In genomic region chr2:153823880-153824279, GRCh38 we compare ENCODE assay signal across 16 cellular contexts. TPM values are rescaled to one million over a fixed set of nuclear protein-coding genes. Genes with fewer than 3 reads are reported as not detected.
"Had no signal": no experiment of that assay in that cellular context is flagged by ENCODE, and none has a peak within 500 bp of the region (broad histone marks: within the 10 kb centered on the region; RNA-seq: fewer than 3 reads in every experiment).

No MANE protein-coding gene starts in this region.

- H3K4me3 Mint-ChIP-seq: activated CD4-positive, alpha-beta T cell treated with anti-CD3 and anti-CD28 coated beads, Interleukin-2, amount 10 ng/mL, durations not matched to agents 7 days and 5 days; activated T-helper 17 cell treated with anti-CD3 and anti-CD28 coated beads, Interleukin-2, amount 50 U/mL, for 72 hours; neural crest cell; T-helper 1 cell treated with Interleukin-12 subunit alpha and Interleukin-12 subunit beta and Interleukin-4 antibody, amounts not matched to agents 30 μg/mL and 1 μg/mL, for 36 hours had no signal

- H3K4me3 ChIP-seq: adrenal gland, heart right ventricle, left ventricle myocardium inferior, ovary, skin epidermis had no signal

- H3K27me3 Mint-ChIP-seq: activated CD4-positive, alpha-beta T cell treated with anti-CD3 and anti-CD28 coated beads, Interleukin-2, amount 10 ng/mL, durations not matched to agents 7 days and 5 days; activated T-helper 17 cell treated with anti-CD3 and anti-CD28 coated beads, Interleukin-2, amount 50 U/mL, for 72 hours had no signal

- H3K36me3 ChIP-seq: adrenal gland, brain microvascular endothelial cell, heart right ventricle, left ventricle myocardium inferior, ovary had no signal

- H3K27me3 ChIP-seq: adrenal gland, brain microvascular endothelial cell, heart right ventricle, ovary had no signal

- H3K27ac ChIP-seq: adrenal gland, brain microvascular endothelial cell, heart right ventricle, left ventricle myocardium inferior, ovary, skin epidermis had no signal

- H3K27ac Mint-ChIP-seq: activated CD4-positive, alpha-beta T cell treated with anti-CD3 and anti-CD28 coated beads, Interleukin-2, amount 10 ng/mL, durations not matched to agents 7 days and 5 days; activated T-helper 17 cell treated with anti-CD3 and anti-CD28 coated beads, Interleukin-2, amount 50 U/mL, for 72 hours; T-helper 1 cell treated with Interleukin-12 subunit alpha and Interleukin-12 subunit beta and Interleukin-4 antibody, amounts not matched to agents 30 μg/mL and 1 μg/mL, for 36 hours had no signal

- H3K9me3 ChIP-seq: ovary had no signal

- H3K4me1 Mint-ChIP-seq: activated CD4-positive, alpha-beta T cell treated with anti-CD3 and anti-CD28 coated beads, Interleukin-2, amount 10 ng/mL, durations not matched to agents 7 days and 5 days; activated T-helper 17 cell treated with anti-CD3 and anti-CD28 coated beads, Interleukin-2, amount 50 U/mL, for 72 hours; neural crest cell had no signal

- DNase-seq: activated CD4-positive, alpha-beta T cell treated with anti-CD3 and anti-CD28 coated beads, Interleukin-2, amount 10 ng/mL, durations not matched to agents 7 days and 5 days; activated CD4-positive, CD25-positive, alpha-beta regulatory T cell; activated CD8-positive, alpha-beta memory T cell treated with anti-CD3 and anti-CD28 coated beads for 24 hours; activated naive CD4-positive, alpha-beta T cell treated with anti-CD3 and anti-CD28 coated beads, Interleukin-2, amount 50 U/mL, for 16 hours; adrenal gland; brain microvascular endothelial cell; heart right ventricle; left ventricle myocardium inferior; ovary had no signal

- H3K4me1 ChIP-seq: adrenal gland, heart right ventricle, left ventricle myocardium inferior had no signal

- ATAC-seq: activated T-helper 17 cell treated with anti-CD3 and anti-CD28 coated beads, Interleukin-2, amount 50 U/mL, for 72 hours; esophagus mucosa; heart right ventricle had no signal

RNA-seq across cellular contexts. Expression of gene GALNT13, which starts 47.8 kb away (rescaled TPM):
- total RNA-seq: activated T-helper 17 cell treated with anti-CD3 and anti-CD28 coated beads, Interleukin-2, amount 50 U/mL, for 72 hours; chondrocyte had no signal
- polyA plus RNA-seq: keratinocyte had no signal
